ENCODE assay signal across 17 cellular contexts in the genomic region with DNA sequence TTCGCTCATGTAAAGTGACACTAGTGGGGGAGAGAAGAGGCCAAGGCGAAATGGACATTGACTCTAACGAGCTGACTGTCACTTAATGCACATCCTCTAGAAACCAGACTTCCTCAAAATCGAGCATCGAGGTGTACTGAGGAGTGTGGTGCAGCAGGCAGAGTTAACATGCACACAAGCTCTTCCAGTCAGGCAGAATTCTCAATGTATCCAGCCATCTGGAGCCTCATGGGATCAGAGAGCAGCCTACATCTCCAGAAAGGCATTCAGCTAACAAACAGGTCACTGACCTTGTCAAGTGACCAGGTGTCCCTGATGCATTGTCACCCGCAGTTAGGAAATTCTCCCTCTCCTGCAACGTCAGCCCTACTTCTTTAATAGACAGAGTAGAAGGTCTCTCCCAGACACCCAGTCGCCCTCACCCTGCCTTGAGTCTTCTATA.
DNase-seq lines count a peak whose midpoint lies in the region; ATAC-seq lines count a peak whose summit lies in the region.
"Had no signal": no experiment of that assay in that cellular context is flagged by ENCODE, and none has a peak within 500 bp of the region (broad histone marks: within the 10 kb centered on the region; RNA-seq: fewer than 3 reads in every experiment).

No MANE protein-coding gene starts in this region.

- H3K4me1 ChIP-seq in endocrine pancreas (ENCODE audit: control insufficient read depth, insufficient read depth, low read length) (no peaks in the 10 kb centered on the region), stomach smooth muscle (ENCODE audit: control insufficient read depth, insufficient read depth, low read length) (peaks cover 38% of the 10 kb centered on the region)

- peaks cover 7% of the 10 kb centered on the region for H3K4me1 Mint-ChIP-seq in activated naive CD4-positive, alpha-beta T cell treated with anti-CD3 and anti-CD28 coated beads, Interleukin-2, amount 10 ng/mL, durations not matched to agents 7 days and 5 days

- H3K36me3 Mint-ChIP-seq in activated naive CD4-positive, alpha-beta T cell treated with anti-CD3 and anti-CD28 coated beads, Interleukin-2, amount 10 ng/mL, durations not matched to agents 7 days and 5 days = peaks cover 14% of the 10 kb centered on the region

- CTCF ChIA-PET in activated naive CD4-positive, alpha-beta T cell treated with anti-CD3 and anti-CD28 coated beads, Interleukin-2, amount 10 ng/mL, durations not matched to agents 7 days and 5 days (lab: Charles Lee) = interaction anchor here (1.2 to 5.3 kb wide), 3 partner anchors 199 to 313 kb away, joined by 3 to 43 read pairs (median 4); no protein-coding TSS in a partner anchor

- H3K27ac Mint-ChIP-seq in activated naive CD4-positive, alpha-beta T cell treated with anti-CD3 and anti-CD28 coated beads, Interleukin-2, amount 10 ng/mL, durations not matched to agents 7 days and 5 days = peak overlapping the region; percentile 29
- H3K27ac Mint-ChIP-seq: activated CD4-positive, alpha-beta T cell treated with anti-CD3 and anti-CD28 coated beads for 36 hours had no signal

- peaks cover 2% of the 10 kb centered on the region for H3K9me3 Mint-ChIP-seq in activated naive CD4-positive, alpha-beta T cell treated with anti-CD3 and anti-CD28 coated beads, Interleukin-2, amount 10 ng/mL, durations not matched to agents 7 days and 5 days
- H3K9me3 Mint-ChIP-seq: CD8-positive, alpha-beta memory T cell; neural crest cell had no signal

- H3K36me3 ChIP-seq in endocrine pancreas (ENCODE audit: control insufficient read depth, insufficient read depth, low read length) (no peaks in the 10 kb centered on the region), stomach smooth muscle (ENCODE audit: control insufficient read depth in 2 of 2, insufficient read depth in 2 of 2, low read length in 2 of 2) (no peaks in the 10 kb centered on the region)

- H3K27ac ChIP-seq in stomach smooth muscle (ENCODE audit: low read length) = no peak overlapping the region

- DNase-seq in activated naive CD4-positive, alpha-beta T cell treated with anti-CD3 and anti-CD28 coated beads, Interleukin-2, amount 10 ng/mL, durations not matched to agents 7 days and 5 days = no peak
- DNase-seq in activated naive CD4-positive, alpha-beta T cell treated with Interleukin-2 at 50 U/mL for 16 hours = no peak
- peak; percentile 82 for DNase-seq in NCI-H69 (lab: John Stamatoyannopoulos, UW)
- no peak for DNase-seq in superior temporal gyrus (ENCODE audit: extremely low spot score)
- no peak for DNase-seq in iPS-NIHi11 (ENCODE audit: low spot score)
- DNase-seq: activated CD4-positive, alpha-beta T cell treated with anti-CD3 and anti-CD28 coated beads for 36 hours; activated CD8-positive, alpha-beta memory T cell treated with anti-CD3 and anti-CD28 coated beads, Interleukin-2, amount 50 U/mL, for 4 hours; CD8-positive, alpha-beta memory T cell; cortex of kidney; GDM1; NCI-H2107; Right ventricle myocardium superior; T1000 had no signal

- H3K9ac ChIP-seq in endocrine pancreas (ENCODE audit: control insufficient read depth, insufficient read depth, low read length) (peak overlapping the region; percentile 5), stomach smooth muscle (ENCODE audit: low read length in 2 of 2) (no peak overlapping the region)

- no peak overlapping the region for H3K4me3 Mint-ChIP-seq in activated naive CD4-positive, alpha-beta T cell treated with anti-CD3 and anti-CD28 coated beads, Interleukin-2, amount 10 ng/mL, durations not matched to agents 7 days and 5 days
- H3K4me3 Mint-ChIP-seq: activated CD4-positive, alpha-beta T cell treated with anti-CD3 and anti-CD28 coated beads for 36 hours; CD8-positive, alpha-beta memory T cell; neural crest cell had no signal

- H3K4me3 ChIP-seq in endocrine pancreas (ENCODE audit: control insufficient read depth, insufficient read depth, low read length) = peak overlapping the region; percentile 97
- peak overlapping the region; percentile 12 to 70 for H3K4me3 ChIP-seq in stomach smooth muscle (ENCODE audit: low read length in 2 of 2)

- ATAC-seq in GM21786 (IDR thresholded peaks at IDR 0.05; ENCODE audit: unreplicated experiment) = no peak
- ATAC-seq: activated CD4-positive, alpha-beta T cell treated with anti-CD3 and anti-CD28 coated beads for 36 hours had no signal

- H3K27me3 ChIP-seq in endocrine pancreas (ENCODE audit: control insufficient read depth, insufficient read depth, low read length) = no peaks in the 10 kb centered on the region
- H3K27me3 ChIP-seq in stomach smooth muscle (ENCODE audit: control insufficient read depth in 1 of 2, insufficient read depth in 2 of 2, low read length in 2 of 2) = no peaks in the 10 kb centered on the region

- H3K9me3 ChIP-seq in endocrine pancreas (ENCODE audit: control insufficient read depth, low read length) (no peaks in the 10 kb centered on the region), stomach smooth muscle (ENCODE audit: control insufficient read depth in 2 of 2, low read length in 2 of 2) (no peaks in the 10 kb centered on the region)

- no peaks in the 10 kb centered on the region for H3K27me3 Mint-ChIP-seq in activated naive CD4-positive, alpha-beta T cell treated with anti-CD3 and anti-CD28 coated beads, Interleukin-2, amount 10 ng/mL, durations not matched to agents 7 days and 5 days
- H3K27me3 Mint-ChIP-seq: activated CD4-positive, alpha-beta T cell treated with anti-CD3 and anti-CD28 coated beads for 36 hours; CD8-positive, alpha-beta memory T cell had no signal
